ENCODE assay signal across 27 cellular contexts in genomic region chr4:167359711-167360110, GRCh38.
"Had no signal": no experiment of that assay in that cellular context is flagged by ENCODE, and none has a peak within 500 bp of the region (broad histone marks: within the 10 kb centered on the region; RNA-seq: fewer than 3 reads in every experiment).

No MANE protein-coding gene starts in this region.

- H3K9me3 ChIP-seq: ascending aorta, body of pancreas had no signal

- H3K4me1 Mint-ChIP-seq: activated CD4-positive, alpha-beta T cell treated with anti-CD3 and anti-CD28 coated beads, Interleukin-2, amount 10 ng/mL, durations not matched to agents 7 days and 5 days; activated naive CD8-positive, alpha-beta T cell treated with anti-CD3 and anti-CD28 coated beads, Interleukin-2, amount 50 U/mL, for 24 hours; central memory CD8-positive, alpha-beta T cell; T-helper 17 cell had no signal

- H3K4me1 ChIP-seq: ascending aorta, body of pancreas had no signal

- H3K4me3 Mint-ChIP-seq: activated CD4-positive, alpha-beta memory T cell treated with anti-CD3 and anti-CD28 coated beads for 36 hours; activated CD4-positive, alpha-beta T cell treated with anti-CD3 and anti-CD28 coated beads, Interleukin-2, amount 10 ng/mL, durations not matched to agents 7 days and 5 days; activated naive CD8-positive, alpha-beta T cell treated with anti-CD3 and anti-CD28 coated beads, Interleukin-2, amount 50 U/mL, for 24 hours; activated T-cell treated with anti-CD3 and anti-CD28 coated beads, Interleukin-2, amount 50 U/mL, for 4 hours; central memory CD8-positive, alpha-beta T cell; T-helper 17 cell had no signal

- DNase-seq: activated CD4-positive, alpha-beta memory T cell treated with anti-CD3 and anti-CD28 coated beads for 36 hours; activated CD4-positive, alpha-beta T cell treated with anti-CD3 and anti-CD28 coated beads, Interleukin-2, amount 10 ng/mL, durations not matched to agents 7 days and 5 days; activated CD4-positive, CD25-positive, alpha-beta regulatory T cell; activated CD8-positive, alpha-beta memory T cell treated with anti-CD3 and anti-CD28 coated beads for 24 hours; activated effector memory CD4-positive, alpha-beta T cell treated with anti-CD3 and anti-CD28 coated beads, Interleukin-2, amount 50 U/mL, for 16 hours; activated naive CD4-positive, alpha-beta T cell treated with Interleukin-2 at 50 U/mL for 16 hours; activated naive CD8-positive, alpha-beta T cell treated with anti-CD3 and anti-CD28 coated beads, Interleukin-2, amount 50 U/mL, for 24 hours; activated T-cell treated with anti-CD3 and anti-CD28 coated beads, Interleukin-2, amount 50 U/mL, for 4 hours; amniotic stem cell; body of pancreas; Kasumi-1; KBM-7; NCI-H146; NCI-H187 treated with DMSO at 0.1 percent for 48 hours; NCI-H2081 treated with DMSO at 0.1 percent for 48 hours; NCI-H2227 treated with DMSO at 0.1 percent for 48 hours; NCI-H446 treated with DMSO at 0.1 percent for 48 hours; NCI-H524 treated with DMSO at 0.1 percent for 48 hours; NCI-H82; NK-92 treated with Interleukin-12 subunit alpha and Interleukin-12 subunit beta, amount 100 ng/mL, for 24 hours; PC-3; SHP77 treated with DMSO at 0.1 percent for 48 hours; T-helper 17 cell; T-helper 9 cell had no signal

- H3K27me3 ChIP-seq: ascending aorta, body of pancreas had no signal

- H3K9me3 Mint-ChIP-seq: activated CD4-positive, alpha-beta memory T cell treated with anti-CD3 and anti-CD28 coated beads for 36 hours; activated CD4-positive, alpha-beta T cell treated with anti-CD3 and anti-CD28 coated beads, Interleukin-2, amount 10 ng/mL, durations not matched to agents 7 days and 5 days; activated T-cell treated with anti-CD3 and anti-CD28 coated beads, Interleukin-2, amount 50 U/mL, for 4 hours had no signal

- H3K27me3 Mint-ChIP-seq: activated CD4-positive, alpha-beta memory T cell treated with anti-CD3 and anti-CD28 coated beads for 36 hours; activated CD4-positive, alpha-beta T cell treated with anti-CD3 and anti-CD28 coated beads, Interleukin-2, amount 10 ng/mL, durations not matched to agents 7 days and 5 days; activated naive CD8-positive, alpha-beta T cell treated with anti-CD3 and anti-CD28 coated beads, Interleukin-2, amount 50 U/mL, for 24 hours; central memory CD8-positive, alpha-beta T cell; T-helper 17 cell had no signal

- H3K36me3 ChIP-seq: ascending aorta had no signal

- H3K27ac ChIP-seq: ascending aorta, body of pancreas had no signal

- ATAC-seq: activated naive CD4-positive, alpha-beta T cell treated with anti-CD3 and anti-CD28 coated beads, Interleukin-2, amount 50 U/mL, for 72 hours; activated naive CD8-positive, alpha-beta T cell treated with anti-CD3 and anti-CD28 coated beads, Interleukin-2, amount 50 U/mL, for 24 hours; activated T-cell treated with anti-CD3 and anti-CD28 coated beads, Interleukin-2, amount 50 U/mL, for 4 hours; body of pancreas; PC-3; T-helper 17 cell had no signal

- H3K4me3 ChIP-seq: ascending aorta, body of pancreas had no signal

- H3K27ac Mint-ChIP-seq: activated CD4-positive, alpha-beta memory T cell treated with anti-CD3 and anti-CD28 coated beads for 36 hours; activated CD4-positive, alpha-beta T cell treated with anti-CD3 and anti-CD28 coated beads, Interleukin-2, amount 10 ng/mL, durations not matched to agents 7 days and 5 days; activated naive CD4-positive, alpha-beta T cell treated with anti-CD3 and anti-CD28 coated beads, Interleukin-2, amount 50 U/mL, for 72 hours; activated naive CD8-positive, alpha-beta T cell treated with anti-CD3 and anti-CD28 coated beads, Interleukin-2, amount 50 U/mL, for 24 hours; T-helper 17 cell had no signal

- H3K36me3 Mint-ChIP-seq: activated CD4-positive, alpha-beta memory T cell treated with anti-CD3 and anti-CD28 coated beads for 36 hours; activated naive CD4-positive, alpha-beta T cell treated with anti-CD3 and anti-CD28 coated beads, Interleukin-2, amount 50 U/mL, for 72 hours had no signal
